1 cellular context compared by ENCODE assay signal in the genomic region with DNA sequence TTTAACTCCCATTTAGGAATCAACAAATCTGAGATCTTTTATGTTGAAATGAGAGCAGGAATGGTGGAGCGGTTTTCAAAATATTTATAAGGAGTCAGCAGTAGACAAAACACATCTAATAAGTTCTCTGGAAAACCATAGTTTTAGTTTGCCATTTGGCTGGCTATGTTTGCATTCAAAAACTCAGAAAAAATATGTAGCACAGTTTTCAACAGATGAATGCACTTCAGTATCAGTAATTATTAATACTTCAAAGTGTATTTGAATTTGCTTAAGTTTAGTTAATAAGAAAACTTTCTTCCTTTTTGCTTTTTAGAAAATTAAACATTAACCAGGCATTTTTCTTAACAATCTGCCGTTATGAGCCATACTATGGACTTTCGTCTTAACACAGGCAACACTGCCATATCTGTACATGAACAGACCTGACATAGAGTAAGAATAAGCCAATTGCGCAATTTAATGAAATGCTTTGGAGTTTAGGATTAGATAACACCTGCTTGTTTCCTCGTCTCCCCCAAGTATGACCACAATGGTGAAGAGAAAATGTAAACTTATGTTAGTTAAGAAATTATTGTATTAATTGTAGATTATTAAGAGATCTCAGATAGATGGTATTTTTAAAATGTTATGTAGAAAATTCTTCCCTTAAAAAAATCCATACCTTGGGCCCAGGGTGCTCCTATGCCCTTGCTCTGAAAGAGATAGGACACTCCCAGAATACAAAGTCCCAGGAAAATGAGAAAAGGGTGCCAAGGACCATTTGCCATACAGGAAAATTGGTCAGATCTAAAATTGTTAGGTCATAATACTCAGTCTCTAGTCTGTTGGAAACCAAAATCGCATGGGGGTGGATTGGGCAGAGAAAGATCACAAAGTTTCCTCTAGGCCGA.
A peak's percentile ranks its signal among the peaks of the same experiment; 100 is the strongest.
TF ChIP-seq lines count a peak whose summit lies in the region.

No MANE protein-coding gene starts in this region.

TF ChIP-seq in HepG2, 621 proteins besides CTCF, POLR2A, EP300 and RAD21 (continued from another document and continues in another):
- TF ChIP-seq, protein P1, sequence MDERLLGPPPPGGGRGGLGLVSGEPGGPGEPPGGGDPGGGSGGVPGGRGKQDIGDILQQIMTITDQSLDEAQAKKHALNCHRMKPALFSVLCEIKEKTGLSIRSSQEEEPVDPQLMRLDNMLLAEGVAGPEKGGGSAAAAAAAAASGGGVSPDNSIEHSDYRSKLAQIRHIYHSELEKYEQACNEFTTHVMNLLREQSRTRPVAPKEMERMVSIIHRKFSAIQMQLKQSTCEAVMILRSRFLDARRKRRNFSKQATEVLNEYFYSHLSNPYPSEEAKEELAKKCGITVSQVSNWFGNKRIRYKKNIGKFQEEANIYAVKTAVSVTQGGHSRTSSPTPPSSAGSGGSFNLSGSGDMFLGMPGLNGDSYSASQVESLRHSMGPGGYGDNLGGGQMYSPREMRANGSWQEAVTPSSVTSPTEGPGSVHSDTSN (CRISPR knock-in tag; IDR thresholded peaks at IDR 0.05), result no peak
- TF ChIP-seq, protein P2, sequence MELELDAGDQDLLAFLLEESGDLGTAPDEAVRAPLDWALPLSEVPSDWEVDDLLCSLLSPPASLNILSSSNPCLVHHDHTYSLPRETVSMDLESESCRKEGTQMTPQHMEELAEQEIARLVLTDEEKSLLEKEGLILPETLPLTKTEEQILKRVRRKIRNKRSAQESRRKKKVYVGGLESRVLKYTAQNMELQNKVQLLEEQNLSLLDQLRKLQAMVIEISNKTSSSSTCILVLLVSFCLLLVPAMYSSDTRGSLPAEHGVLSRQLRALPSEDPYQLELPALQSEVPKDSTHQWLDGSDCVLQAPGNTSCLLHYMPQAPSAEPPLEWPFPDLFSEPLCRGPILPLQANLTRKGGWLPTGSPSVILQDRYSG (CRISPR knock-in tag; IDR thresholded peaks at IDR 0.05), result no peak
- TF ChIP-seq, protein P3, sequence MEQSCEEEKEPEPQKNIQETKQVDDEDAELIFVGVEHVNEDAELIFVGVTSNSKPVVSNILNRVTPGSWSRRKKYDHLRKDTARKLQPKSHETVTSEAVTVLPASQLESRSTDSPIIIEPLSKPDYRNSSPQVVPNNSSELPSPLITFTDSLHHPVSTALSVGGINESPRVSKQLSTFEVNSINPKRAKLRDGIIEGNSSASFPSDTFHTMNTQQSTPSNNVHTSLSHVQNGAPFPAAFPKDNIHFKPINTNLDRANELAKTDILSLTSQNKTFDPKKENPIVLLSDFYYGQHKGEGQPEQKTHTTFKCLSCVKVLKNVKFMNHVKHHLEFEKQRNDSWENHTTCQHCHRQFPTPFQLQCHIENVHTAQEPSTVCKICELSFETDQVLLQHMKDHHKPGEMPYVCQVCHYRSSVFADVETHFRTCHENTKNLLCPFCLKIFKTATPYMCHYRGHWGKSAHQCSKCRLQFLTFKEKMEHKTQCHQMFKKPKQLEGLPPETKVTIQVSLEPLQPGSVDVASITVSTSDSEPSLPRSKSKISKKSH (CRISPR knock-in tag; IDR thresholded peaks at IDR 0.05; ENCODE audit: borderline replicate concordance), result no peak
- TF ChIP-seq, protein P4, sequence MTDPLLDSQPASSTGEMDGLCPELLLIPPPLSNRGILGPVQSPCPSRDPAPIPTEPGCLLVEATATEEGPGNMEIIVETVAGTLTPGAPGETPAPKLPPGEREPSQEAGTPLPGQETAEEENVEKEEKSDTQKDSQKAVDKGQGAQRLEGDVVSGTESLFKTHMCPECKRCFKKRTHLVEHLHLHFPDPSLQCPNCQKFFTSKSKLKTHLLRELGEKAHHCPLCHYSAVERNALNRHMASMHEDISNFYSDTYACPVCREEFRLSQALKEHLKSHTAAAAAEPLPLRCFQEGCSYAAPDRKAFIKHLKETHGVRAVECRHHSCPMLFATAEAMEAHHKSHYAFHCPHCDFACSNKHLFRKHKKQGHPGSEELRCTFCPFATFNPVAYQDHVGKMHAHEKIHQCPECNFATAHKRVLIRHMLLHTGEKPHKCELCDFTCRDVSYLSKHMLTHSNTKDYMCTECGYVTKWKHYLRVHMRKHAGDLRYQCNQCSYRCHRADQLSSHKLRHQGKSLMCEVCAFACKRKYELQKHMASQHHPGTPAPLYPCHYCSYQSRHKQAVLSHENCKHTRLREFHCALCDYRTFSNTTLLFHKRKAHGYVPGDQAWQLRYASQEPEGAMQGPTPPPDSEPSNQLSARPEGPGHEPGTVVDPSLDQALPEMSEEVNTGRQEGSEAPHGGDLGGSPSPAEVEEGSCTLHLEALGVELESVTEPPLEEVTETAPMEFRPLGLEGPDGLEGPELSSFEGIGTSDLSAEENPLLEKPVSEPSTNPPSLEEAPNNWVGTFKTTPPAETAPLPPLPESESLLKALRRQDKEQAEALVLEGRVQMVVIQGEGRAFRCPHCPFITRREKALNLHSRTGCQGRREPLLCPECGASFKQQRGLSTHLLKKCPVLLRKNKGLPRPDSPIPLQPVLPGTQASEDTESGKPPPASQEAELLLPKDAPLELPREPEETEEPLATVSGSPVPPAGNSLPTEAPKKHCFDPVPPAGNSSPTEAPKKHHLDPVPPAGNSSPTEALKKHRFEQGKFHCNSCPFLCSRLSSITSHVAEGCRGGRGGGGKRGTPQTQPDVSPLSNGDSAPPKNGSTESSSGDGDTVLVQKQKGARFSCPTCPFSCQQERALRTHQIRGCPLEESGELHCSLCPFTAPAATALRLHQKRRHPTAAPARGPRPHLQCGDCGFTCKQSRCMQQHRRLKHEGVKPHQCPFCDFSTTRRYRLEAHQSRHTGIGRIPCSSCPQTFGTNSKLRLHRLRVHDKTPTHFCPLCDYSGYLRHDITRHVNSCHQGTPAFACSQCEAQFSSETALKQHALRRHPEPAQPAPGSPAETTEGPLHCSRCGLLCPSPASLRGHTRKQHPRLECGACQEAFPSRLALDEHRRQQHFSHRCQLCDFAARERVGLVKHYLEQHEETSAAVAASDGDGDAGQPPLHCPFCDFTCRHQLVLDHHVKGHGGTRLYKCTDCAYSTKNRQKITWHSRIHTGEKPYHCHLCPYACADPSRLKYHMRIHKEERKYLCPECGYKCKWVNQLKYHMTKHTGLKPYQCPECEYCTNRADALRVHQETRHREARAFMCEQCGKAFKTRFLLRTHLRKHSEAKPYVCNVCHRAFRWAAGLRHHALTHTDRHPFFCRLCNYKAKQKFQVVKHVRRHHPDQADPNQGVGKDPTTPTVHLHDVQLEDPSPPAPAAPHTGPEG (CRISPR knock-in tag; IDR thresholded peaks at IDR 0.05), result no peak
- no peak for TF ChIP-seq ZNF367 (CRISPR knock-in tag; IDR thresholded peaks at IDR 0.05; ENCODE audit: borderline replicate concordance)
- TF ChIP-seq TBX2 (CRISPR knock-in tag; IDR thresholded peaks at IDR 0.05; ENCODE audit: borderline replicate concordance), result no peak
- TF ChIP-seq, protein P5, sequence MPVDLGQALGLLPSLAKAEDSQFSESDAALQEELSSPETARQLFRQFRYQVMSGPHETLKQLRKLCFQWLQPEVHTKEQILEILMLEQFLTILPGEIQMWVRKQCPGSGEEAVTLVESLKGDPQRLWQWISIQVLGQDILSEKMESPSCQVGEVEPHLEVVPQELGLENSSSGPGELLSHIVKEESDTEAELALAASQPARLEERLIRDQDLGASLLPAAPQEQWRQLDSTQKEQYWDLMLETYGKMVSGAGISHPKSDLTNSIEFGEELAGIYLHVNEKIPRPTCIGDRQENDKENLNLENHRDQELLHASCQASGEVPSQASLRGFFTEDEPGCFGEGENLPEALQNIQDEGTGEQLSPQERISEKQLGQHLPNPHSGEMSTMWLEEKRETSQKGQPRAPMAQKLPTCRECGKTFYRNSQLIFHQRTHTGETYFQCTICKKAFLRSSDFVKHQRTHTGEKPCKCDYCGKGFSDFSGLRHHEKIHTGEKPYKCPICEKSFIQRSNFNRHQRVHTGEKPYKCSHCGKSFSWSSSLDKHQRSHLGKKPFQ (CRISPR knock-in tag; IDR thresholded peaks at IDR 0.05; ENCODE audit: insufficient replicate concordance), result no peak
- TF ChIP-seq ZNF335 (CRISPR knock-in tag; IDR thresholded peaks at IDR 0.05), result no peak
- TF ChIP-seq NCOA1 (CRISPR knock-in tag; IDR thresholded peaks at IDR 0.05), result no peak
- no peak for TF ChIP-seq JARID2 (CRISPR knock-in tag; IDR thresholded peaks at IDR 0.05; ENCODE audit: insufficient replicate concordance)
- no peak for TF ChIP-seq RAD51 (IDR thresholded peaks at IDR 0.05; ENCODE audit: borderline replicate concordance)
- no peak for TF ChIP-seq ZNF446 (CRISPR knock-in tag; IDR thresholded peaks at IDR 0.05)
- no peak for TF ChIP-seq ZNF747 (CRISPR knock-in tag; IDR thresholded peaks at IDR 0.05; ENCODE audit: borderline replicate concordance)
- TF ChIP-seq ZNF354B (CRISPR knock-in tag; IDR thresholded peaks at IDR 0.05), result no peak
- TF ChIP-seq MYNN (CRISPR knock-in tag; IDR thresholded peaks at IDR 0.05; ENCODE audit: low read depth), result no peak
- no peak for TF ChIP-seq NFYB (CRISPR knock-in tag; IDR thresholded peaks at IDR 0.05)
- TF ChIP-seq, protein P6, sequence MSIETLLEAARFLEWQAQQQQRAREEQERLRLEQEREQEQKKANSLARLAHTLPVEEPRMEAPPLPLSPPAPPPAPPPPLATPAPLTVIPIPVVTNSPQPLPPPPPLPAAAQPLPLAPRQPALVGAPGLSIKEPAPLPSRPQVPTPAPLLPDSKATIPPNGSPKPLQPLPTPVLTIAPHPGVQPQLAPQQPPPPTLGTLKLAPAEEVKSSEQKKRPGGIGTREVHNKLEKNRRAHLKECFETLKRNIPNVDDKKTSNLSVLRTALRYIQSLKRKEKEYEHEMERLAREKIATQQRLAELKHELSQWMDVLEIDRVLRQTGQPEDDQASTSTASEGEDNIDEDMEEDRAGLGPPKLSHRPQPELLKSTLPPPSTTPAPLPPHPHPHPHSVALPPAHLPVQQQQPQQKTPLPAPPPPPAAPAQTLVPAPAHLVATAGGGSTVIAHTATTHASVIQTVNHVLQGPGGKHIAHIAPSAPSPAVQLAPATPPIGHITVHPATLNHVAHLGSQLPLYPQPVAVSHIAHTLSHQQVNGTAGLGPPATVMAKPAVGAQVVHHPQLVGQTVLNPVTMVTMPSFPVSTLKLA (IDR thresholded peaks at IDR 0.05), result no peak
- peak; percentile 85 for TF ChIP-seq HNF4A (CRISPR knock-in tag; IDR thresholded peaks at IDR 0.05)
- TF ChIP-seq, protein P7, sequence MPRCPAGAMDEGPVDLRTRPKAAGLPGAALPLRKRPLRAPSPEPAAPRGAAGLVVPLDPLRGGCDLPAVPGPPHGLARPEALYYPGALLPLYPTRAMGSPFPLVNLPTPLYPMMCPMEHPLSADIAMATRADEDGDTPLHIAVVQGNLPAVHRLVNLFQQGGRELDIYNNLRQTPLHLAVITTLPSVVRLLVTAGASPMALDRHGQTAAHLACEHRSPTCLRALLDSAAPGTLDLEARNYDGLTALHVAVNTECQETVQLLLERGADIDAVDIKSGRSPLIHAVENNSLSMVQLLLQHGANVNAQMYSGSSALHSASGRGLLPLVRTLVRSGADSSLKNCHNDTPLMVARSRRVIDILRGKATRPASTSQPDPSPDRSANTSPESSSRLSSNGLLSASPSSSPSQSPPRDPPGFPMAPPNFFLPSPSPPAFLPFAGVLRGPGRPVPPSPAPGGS (CRISPR knock-in tag; IDR thresholded peaks at IDR 0.05), result no peak
- no peak for TF ChIP-seq EZH2 (conservative IDR thresholded peaks at IDR 0.05; ENCODE audit: low read depth, low read length)
- TF ChIP-seq, protein P8, sequence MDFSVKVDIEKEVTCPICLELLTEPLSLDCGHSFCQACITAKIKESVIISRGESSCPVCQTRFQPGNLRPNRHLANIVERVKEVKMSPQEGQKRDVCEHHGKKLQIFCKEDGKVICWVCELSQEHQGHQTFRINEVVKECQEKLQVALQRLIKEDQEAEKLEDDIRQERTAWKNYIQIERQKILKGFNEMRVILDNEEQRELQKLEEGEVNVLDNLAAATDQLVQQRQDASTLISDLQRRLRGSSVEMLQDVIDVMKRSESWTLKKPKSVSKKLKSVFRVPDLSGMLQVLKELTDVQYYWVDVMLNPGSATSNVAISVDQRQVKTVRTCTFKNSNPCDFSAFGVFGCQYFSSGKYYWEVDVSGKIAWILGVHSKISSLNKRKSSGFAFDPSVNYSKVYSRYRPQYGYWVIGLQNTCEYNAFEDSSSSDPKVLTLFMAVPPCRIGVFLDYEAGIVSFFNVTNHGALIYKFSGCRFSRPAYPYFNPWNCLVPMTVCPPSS (IDR thresholded peaks at IDR 0.05), result no peak
- TF ChIP-seq, protein P9, sequence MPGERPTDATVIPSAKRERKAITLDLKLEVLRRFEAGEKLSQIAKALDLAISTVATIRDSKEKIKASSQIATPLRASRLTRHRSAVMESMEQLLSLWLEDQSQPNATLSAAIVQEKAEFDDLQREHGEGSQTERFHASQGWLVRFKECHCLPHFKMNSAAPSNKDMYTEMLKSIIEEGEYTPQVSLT (CRISPR knock-in tag; IDR thresholded peaks at IDR 0.05; ENCODE audit: borderline replicate concordance, low read depth), result no peak
- no peak for TF ChIP-seq ZFY (CRISPR knock-in tag; IDR thresholded peaks at IDR 0.05)
- TF ChIP-seq IKZF4 (CRISPR knock-in tag; IDR thresholded peaks at IDR 0.05; ENCODE audit: borderline replicate concordance, low read depth, not compliant biosample characterization), result no peak
- no peak for TF ChIP-seq NCOA5 (CRISPR knock-in tag; IDR thresholded peaks at IDR 0.05)
- TF ChIP-seq, protein P10, sequence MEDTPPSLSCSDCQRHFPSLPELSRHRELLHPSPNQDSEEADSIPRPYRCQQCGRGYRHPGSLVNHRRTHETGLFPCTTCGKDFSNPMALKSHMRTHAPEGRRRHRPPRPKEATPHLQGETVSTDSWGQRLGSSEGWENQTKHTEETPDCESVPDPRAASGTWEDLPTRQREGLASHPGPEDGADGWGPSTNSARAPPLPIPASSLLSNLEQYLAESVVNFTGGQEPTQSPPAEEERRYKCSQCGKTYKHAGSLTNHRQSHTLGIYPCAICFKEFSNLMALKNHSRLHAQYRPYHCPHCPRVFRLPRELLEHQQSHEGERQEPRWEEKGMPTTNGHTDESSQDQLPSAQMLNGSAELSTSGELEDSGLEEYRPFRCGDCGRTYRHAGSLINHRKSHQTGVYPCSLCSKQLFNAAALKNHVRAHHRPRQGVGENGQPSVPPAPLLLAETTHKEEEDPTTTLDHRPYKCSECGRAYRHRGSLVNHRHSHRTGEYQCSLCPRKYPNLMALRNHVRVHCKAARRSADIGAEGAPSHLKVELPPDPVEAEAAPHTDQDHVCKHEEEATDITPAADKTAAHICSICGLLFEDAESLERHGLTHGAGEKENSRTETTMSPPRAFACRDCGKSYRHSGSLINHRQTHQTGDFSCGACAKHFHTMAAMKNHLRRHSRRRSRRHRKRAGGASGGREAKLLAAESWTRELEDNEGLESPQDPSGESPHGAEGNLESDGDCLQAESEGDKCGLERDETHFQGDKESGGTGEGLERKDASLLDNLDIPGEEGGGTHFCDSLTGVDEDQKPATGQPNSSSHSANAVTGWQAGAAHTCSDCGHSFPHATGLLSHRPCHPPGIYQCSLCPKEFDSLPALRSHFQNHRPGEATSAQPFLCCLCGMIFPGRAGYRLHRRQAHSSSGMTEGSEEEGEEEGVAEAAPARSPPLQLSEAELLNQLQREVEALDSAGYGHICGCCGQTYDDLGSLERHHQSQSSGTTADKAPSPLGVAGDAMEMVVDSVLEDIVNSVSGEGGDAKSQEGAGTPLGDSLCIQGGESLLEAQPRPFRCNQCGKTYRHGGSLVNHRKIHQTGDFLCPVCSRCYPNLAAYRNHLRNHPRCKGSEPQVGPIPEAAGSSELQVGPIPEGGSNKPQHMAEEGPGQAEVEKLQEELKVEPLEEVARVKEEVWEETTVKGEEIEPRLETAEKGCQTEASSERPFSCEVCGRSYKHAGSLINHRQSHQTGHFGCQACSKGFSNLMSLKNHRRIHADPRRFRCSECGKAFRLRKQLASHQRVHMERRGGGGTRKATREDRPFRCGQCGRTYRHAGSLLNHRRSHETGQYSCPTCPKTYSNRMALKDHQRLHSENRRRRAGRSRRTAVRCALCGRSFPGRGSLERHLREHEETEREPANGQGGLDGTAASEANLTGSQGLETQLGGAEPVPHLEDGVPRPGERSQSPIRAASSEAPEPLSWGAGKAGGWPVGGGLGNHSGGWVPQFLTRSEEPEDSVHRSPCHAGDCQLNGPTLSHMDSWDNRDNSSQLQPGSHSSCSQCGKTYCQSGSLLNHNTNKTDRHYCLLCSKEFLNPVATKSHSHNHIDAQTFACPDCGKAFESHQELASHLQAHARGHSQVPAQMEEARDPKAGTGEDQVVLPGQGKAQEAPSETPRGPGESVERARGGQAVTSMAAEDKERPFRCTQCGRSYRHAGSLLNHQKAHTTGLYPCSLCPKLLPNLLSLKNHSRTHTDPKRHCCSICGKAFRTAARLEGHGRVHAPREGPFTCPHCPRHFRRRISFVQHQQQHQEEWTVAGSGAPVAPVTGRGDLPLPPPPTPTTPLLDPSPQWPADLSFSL (CRISPR knock-in tag; IDR thresholded peaks at IDR 0.05), result no peak
- TF ChIP-seq ZSCAN12 (CRISPR knock-in tag; IDR thresholded peaks at IDR 0.05), result no peak
